ENCODE assay signal across 27 cellular contexts in the genomic region with DNA sequence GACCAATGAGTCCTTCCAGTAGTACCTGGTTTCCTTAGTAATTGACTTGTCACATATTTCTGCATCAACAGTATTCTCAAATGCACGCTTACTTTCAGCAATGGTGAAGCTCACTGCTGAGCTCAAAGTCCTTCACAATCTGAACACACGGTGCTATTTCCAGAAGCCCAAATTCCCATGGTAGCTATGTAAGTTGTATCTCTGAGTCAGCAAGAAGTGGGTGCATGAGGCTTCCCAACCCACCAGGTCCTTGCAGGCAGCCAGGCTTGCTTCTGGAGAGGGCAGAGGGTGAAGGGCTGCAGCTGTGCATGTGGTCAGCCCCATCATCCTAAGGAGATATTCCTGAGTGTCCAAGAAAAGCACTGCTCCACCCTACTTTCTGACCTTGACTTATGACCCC. TPM values are rescaled to one million over a fixed set of nuclear protein-coding genes. Genes with fewer than 3 reads are reported as not detected.
DNase-seq lines count a peak whose midpoint lies in the region; TF ChIP-seq lines count a peak whose summit lies in the region.
"Had no signal": no experiment of that assay in that cellular context is flagged by ENCODE, and none has a peak within 500 bp of the region (broad histone marks: within the 10 kb centered on the region; RNA-seq: fewer than 3 reads in every experiment).

No MANE protein-coding gene starts in this region.

- intact Hi-C loops in ascending aorta (cut with DNase I) = no loop called here
- intact Hi-C loops in tibial artery (cut with DNase I; ENCODE audit: low total_unique reads) = no loop called here
- intact Hi-C loops in posterior cingulate gyrus (cut with DNase I) = no loop called here

- TF ChIP-seq CTCF in ascending aorta (IDR thresholded peaks at IDR 0.05) (no peak), osteocyte (IDR thresholded peaks at IDR 0.05) (no peak), tibial artery (IDR thresholded peaks at IDR 0.05) (no peak)

- peaks cover 96% of the 10 kb centered on the region for H3K4me1 Mint-ChIP-seq in osteocyte (ENCODE audit: unreplicated experiment)

- peaks cover 51% of the 10 kb centered on the region for H3K36me3 Mint-ChIP-seq in osteocyte (ENCODE audit: unreplicated experiment)
- H3K36me3 Mint-ChIP-seq: activated CD4-positive, alpha-beta memory T cell treated with anti-CD3 and anti-CD28 coated beads for 36 hours; naive thymus-derived CD8-positive, alpha-beta T cell had no signal

- peak overlapping the region; percentile 97 for H3K27ac Mint-ChIP-seq in osteocyte (ENCODE audit: unreplicated experiment)
- H3K27ac Mint-ChIP-seq: activated CD4-positive, alpha-beta memory T cell treated with anti-CD3 and anti-CD28 coated beads for 36 hours; brain; mesothelial cell of epicardium; stimulated activated naive CD8-positive, alpha-beta T cell treated with anti-CD3 and anti-CD28 coated beads, Interleukin-15, Interleukin-2, amounts not matched to agents 100 ng/mL and 50 ng/mL, for 24 hours; type B pancreatic cell had no signal

- peaks cover 7 to 12% of the 10 kb centered on the region in 2 donors for H3K36me3 ChIP-seq in ascending aorta
- no peaks in the 10 kb centered on the region for H3K36me3 ChIP-seq in tibial artery
- H3K36me3 ChIP-seq: BLaER1 had no signal

- H3K27ac ChIP-seq in ascending aorta = peak overlapping the region; percentile 95 to 96
- peak overlapping the region; percentile 92 to 93 for H3K27ac ChIP-seq in tibial artery
- H3K27ac ChIP-seq: BLaER1 had no signal

- H3K4me3 ChIP-seq in ascending aorta = no peak overlapping the region
- no peak overlapping the region for H3K4me3 ChIP-seq in tibial artery
- H3K4me3 ChIP-seq: BLaER1, GM12878 had no signal

- H3K4me1 ChIP-seq in ascending aorta = peaks cover 9 to 67% of the 10 kb centered on the region in 2 donors
- peaks cover under 1 to 100% (median 73%) of the 10 kb centered on the region in 4 donors for H3K4me1 ChIP-seq in tibial artery
- H3K4me1 ChIP-seq: BLaER1 had no signal

- H3K9me3 ChIP-seq in ascending aorta = no peaks in the 10 kb centered on the region
- H3K9me3 ChIP-seq in tibial artery = no peaks in the 10 kb centered on the region

- DNase-seq in ascending aorta (ENCODE audit: low spot score in 2 of 2) (no peak), fibroblast of peridontal ligament (ENCODE audit: extremely low read depth) (peak; percentile 25), osteocyte (ENCODE audit: extremely low spot score, unreplicated experiment) (no peak), tibial artery (peak in 1 of 2 donors; percentile 52), posterior cingulate gyrus (no peak), NCI-H1436 treated with DMSO at 0.1 percent for 48 hours (lab: John Stamatoyannopoulos, UW) (no peak), NCI-H2081 (lab: John Stamatoyannopoulos, UW) (no peak)
- DNase-seq: activated CD4-positive, alpha-beta memory T cell treated with anti-CD3 and anti-CD28 coated beads for 36 hours; activated CD4-positive, alpha-beta T cell treated with anti-CD3 and anti-CD28 coated beads for 1 hour; activated naive CD4-positive, alpha-beta T cell treated with Interleukin-2 at 50 U/mL for 16 hours; glutamatergic neuron; H9; Karpas-422; naive thymus-derived CD8-positive, alpha-beta T cell; NCI-H1417 treated with DMSO at 0.1 percent for 48 hours; nucleus accumbens; retina; Right ventricle myocardium superior; small intestine; T-helper 2 cell had no signal

- no peak overlapping the region for H3K4me3 Mint-ChIP-seq in osteocyte (ENCODE audit: unreplicated experiment)
- H3K4me3 Mint-ChIP-seq: activated CD4-positive, alpha-beta memory T cell treated with anti-CD3 and anti-CD28 coated beads for 36 hours; H9; mesothelial cell of epicardium; naive thymus-derived CD8-positive, alpha-beta T cell; stimulated activated naive CD8-positive, alpha-beta T cell treated with anti-CD3 and anti-CD28 coated beads, Interleukin-15, Interleukin-2, amounts not matched to agents 100 ng/mL and 50 ng/mL, for 24 hours; type B pancreatic cell had no signal

- H3K27me3 Mint-ChIP-seq in osteocyte (ENCODE audit: unreplicated experiment) = no peaks in the 10 kb centered on the region
- H3K27me3 Mint-ChIP-seq: brain, type B pancreatic cell had no signal

- no peaks in the 10 kb centered on the region for H3K27me3 ChIP-seq in ascending aorta
- no peaks in the 10 kb centered on the region for H3K27me3 ChIP-seq in tibial artery
- H3K27me3 ChIP-seq: BLaER1 had no signal

- no peaks in the 10 kb centered on the region for H3K9me3 Mint-ChIP-seq in osteocyte (ENCODE audit: unreplicated experiment)
- H3K9me3 Mint-ChIP-seq: H9; mesothelial cell of epicardium; naive thymus-derived CD8-positive, alpha-beta T cell; stimulated activated naive CD8-positive, alpha-beta T cell treated with anti-CD3 and anti-CD28 coated beads, Interleukin-15, Interleukin-2, amounts not matched to agents 100 ng/mL and 50 ng/mL, for 24 hours had no signal

RNA-seq across cellular contexts. Expression of a gene that starts 25.7 kb away (rescaled TPM):
- total RNA-seq in ascending aorta (1,227 TPM), osteocyte (2,001 and 2,067 TPM in 2 replicates)
- total RNA-seq: activated CD4-positive, alpha-beta memory T cell treated with anti-CD3 and anti-CD28 coated beads for 36 hours; naive thymus-derived CD8-positive, alpha-beta T cell had no signal

RNA-seq across cellular contexts. Expression of a gene that starts 25.8 kb away (rescaled TPM):
- 756 TPM for total RNA-seq in ascending aorta
- 3,181 and 3,589 TPM in 2 replicates for total RNA-seq in osteocyte
- total RNA-seq: activated CD4-positive, alpha-beta memory T cell treated with anti-CD3 and anti-CD28 coated beads for 36 hours; HepG2; naive thymus-derived CD8-positive, alpha-beta T cell had no signal
